In the genomic region with DNA sequence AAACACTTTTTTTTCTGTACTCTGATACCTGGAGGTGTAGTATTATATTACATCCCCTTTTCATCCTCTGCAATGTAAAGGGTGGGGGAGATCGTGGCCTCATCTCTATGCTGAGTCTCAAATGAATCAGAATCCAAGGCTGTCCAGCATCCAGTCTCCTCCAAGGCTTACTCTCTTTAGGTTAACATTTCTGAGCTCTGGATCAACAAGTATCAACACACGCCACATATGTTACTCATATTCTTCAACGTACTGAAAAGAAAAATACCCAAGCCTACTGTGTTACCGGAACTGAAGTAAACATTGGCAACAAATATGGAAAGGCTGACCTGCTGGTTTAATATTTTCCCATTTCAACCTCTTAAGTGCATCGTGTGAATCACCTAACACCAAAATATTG, we compare ENCODE assay signal across 19 cellular contexts.
DNase-seq lines count a peak whose midpoint lies in the region; ATAC-seq and TF ChIP-seq lines count a peak whose summit lies in the region.
"Had no signal": no experiment of that assay in that cellular context is flagged by ENCODE, and none has a peak within 500 bp of the region (broad histone marks: within the 10 kb centered on the region; RNA-seq: fewer than 3 reads in every experiment).

No MANE protein-coding gene starts in this region.

- no peaks in the 10 kb centered on the region for H3K36me3 ChIP-seq in MG63
- H3K36me3 ChIP-seq: BLaER1, Peyer's patch had no signal

- POLR2A ChIA-PET in AG04450 (lab: Yijun Ruan, JAX): interaction anchor here (1.0 kb wide), 1 partner anchor 26 kb away, joined by 5 read pairs; no protein-coding TSS in a partner anchor

- CTCF ChIA-PET in AG04450 (lab: Charles Lee): interaction anchor here (0.9 kb wide), 1 partner anchor 96 kb away, joined by 3 read pairs; no protein-coding TSS in a partner anchor

- H3K27me3 ChIP-seq in AG04450 (ENCODE audit: control insufficient read depth, insufficient read depth, low read length) (no peaks in the 10 kb centered on the region), MG63 (no peaks in the 10 kb centered on the region)
- H3K27me3 ChIP-seq: BLaER1, Peyer's patch had no signal

- H3K9me3 ChIP-seq in AG04450 (ENCODE audit: control insufficient read depth, insufficient read depth, low read length) (no peaks in the 10 kb centered on the region), MG63 (no peaks in the 10 kb centered on the region)
- H3K9me3 ChIP-seq: BLaER1, Peyer's patch, SK-N-SH had no signal

- DNase-seq in AG04450 (ENCODE audit: low read depth, low spot score) (peak; percentile 36), MG63 (peak; percentile 17), dedifferentiated amniotic fluid mesenchymal stem cell (ENCODE audit: extremely low spot score) (peak; percentile 50), iris pigment epithelial cell (ENCODE audit: low read depth) (peak; percentile 48), Kasumi-1 (lab: John Stamatoyannopoulos, UW) (no peak), NCI-H1105 (lab: John Stamatoyannopoulos, UW) (no peak)
- DNase-seq: 8988T, DMS 273 treated with DMSO at 0.1 percent for 48 hours, EL, KBM-7, NCI-H1048, NCI-H2227 treated with DMSO at 0.1 percent for 48 hours, NCI-H524, Peyer's patch, SHP77, SK-N-SH had no signal

- H3K4me3 ChIP-seq in AG04450 (ENCODE audit: low read depth, low read length) (no peak overlapping the region), MG63 (no peak overlapping the region)
- H3K4me3 ChIP-seq: BLaER1, Peyer's patch had no signal

- ATAC-seq in HG03196 (IDR thresholded peaks at IDR 0.05; ENCODE audit: unreplicated experiment) (no peak), GM18907 (IDR thresholded peaks at IDR 0.05; ENCODE audit: unreplicated experiment) (no peak)

- H3K27ac ChIP-seq in AG04450 (ENCODE audit: low read depth, low read length): no peak overlapping the region
- H3K27ac ChIP-seq: BLaER1, Peyer's patch had no signal

- no peak for TF ChIP-seq CTCF in AG04450 (IDR thresholded peaks at IDR 0.05; ENCODE audit: low read depth, low read length)

Comparison
In these comparisons a context has a peak if more than half of its experiments do, and no peak if none do; other contexts are left out.
1. DNase-seq: peak in AG04450 (single experiment), MG63 (single experiment), dedifferentiated amniotic fluid mesenchymal stem cell (single experiment) and iris pigment epithelial cell (single experiment); none in Kasumi-1 (0 of 2) and NCI-H1105 (single experiment).